Comparison of ENCODE assay signal across 2 cellular contexts in the genomic region with DNA sequence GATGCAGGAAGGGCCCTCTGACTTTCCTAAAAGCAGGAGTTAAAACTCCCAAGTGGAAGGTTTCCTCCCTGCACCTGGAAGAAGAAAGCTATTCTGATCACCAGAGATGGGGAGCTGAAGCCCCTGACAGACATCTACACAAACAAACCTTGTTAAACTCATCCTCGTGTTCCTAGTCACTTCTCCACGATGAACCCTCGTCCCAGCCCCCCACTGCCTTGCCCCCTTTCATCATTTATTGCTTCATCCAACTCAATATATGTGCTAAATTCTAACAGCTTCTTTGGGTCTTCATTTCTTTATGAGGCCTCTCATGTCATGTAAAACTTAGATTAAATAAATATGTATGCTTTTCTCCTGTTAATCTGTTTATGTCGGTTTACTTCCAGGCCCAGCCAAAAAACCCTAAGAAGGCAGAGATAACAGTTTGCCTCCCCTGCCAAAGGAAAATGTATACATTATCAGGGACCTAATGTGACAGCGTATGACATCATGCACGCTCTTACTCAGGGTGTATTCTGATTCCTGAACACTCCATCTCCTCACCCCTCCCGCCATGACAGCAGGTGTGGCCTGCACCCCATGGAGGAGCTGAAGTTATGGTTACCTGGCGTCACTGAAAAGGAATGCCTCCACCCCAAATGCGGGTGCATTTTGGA.
TF ChIP-seq lines count a peak whose summit lies in the region.

No MANE protein-coding gene starts in this region.

TF ChIP-seq in GM23338, 12 proteins besides CTCF, POLR2A, EP300 and RAD21 (continued from another document):
- TF ChIP-seq, protein P1, sequence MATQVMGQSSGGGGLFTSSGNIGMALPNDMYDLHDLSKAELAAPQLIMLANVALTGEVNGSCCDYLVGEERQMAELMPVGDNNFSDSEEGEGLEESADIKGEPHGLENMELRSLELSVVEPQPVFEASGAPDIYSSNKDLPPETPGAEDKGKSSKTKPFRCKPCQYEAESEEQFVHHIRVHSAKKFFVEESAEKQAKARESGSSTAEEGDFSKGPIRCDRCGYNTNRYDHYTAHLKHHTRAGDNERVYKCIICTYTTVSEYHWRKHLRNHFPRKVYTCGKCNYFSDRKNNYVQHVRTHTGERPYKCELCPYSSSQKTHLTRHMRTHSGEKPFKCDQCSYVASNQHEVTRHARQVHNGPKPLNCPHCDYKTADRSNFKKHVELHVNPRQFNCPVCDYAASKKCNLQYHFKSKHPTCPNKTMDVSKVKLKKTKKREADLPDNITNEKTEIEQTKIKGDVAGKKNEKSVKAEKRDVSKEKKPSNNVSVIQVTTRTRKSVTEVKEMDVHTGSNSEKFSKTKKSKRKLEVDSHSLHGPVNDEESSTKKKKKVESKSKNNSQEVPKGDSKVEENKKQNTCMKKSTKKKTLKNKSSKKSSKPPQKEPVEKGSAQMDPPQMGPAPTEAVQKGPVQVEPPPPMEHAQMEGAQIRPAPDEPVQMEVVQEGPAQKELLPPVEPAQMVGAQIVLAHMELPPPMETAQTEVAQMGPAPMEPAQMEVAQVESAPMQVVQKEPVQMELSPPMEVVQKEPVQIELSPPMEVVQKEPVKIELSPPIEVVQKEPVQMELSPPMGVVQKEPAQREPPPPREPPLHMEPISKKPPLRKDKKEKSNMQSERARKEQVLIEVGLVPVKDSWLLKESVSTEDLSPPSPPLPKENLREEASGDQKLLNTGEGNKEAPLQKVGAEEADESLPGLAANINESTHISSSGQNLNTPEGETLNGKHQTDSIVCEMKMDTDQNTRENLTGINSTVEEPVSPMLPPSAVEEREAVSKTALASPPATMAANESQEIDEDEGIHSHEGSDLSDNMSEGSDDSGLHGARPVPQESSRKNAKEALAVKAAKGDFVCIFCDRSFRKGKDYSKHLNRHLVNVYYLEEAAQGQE (IDR thresholded peaks at IDR 0.05; ENCODE audit: unreplicated experiment), result no peak

TF ChIP-seq in WTC11, 78 proteins besides CTCF, POLR2A, EP300 and RAD21 (continued from another document):
- TF ChIP-seq, protein P2, sequence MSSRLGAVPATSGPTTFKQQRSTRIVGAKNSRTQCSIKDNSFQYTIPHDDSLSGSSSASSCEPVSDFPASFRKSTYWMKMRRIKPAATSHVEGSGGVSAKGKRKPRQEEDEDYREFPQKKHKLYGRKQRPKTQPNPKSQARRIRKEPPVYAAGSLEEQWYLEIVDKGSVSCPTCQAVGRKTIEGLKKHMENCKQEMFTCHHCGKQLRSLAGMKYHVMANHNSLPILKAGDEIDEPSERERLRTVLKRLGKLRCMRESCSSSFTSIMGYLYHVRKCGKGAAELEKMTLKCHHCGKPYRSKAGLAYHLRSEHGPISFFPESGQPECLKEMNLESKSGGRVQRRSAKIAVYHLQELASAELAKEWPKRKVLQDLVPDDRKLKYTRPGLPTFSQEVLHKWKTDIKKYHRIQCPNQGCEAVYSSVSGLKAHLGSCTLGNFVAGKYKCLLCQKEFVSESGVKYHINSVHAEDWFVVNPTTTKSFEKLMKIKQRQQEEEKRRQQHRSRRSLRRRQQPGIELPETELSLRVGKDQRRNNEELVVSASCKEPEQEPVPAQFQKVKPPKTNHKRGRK (CRISPR knock-in tag; IDR thresholded peaks at IDR 0.05; ENCODE audit: borderline replicate concordance), result no peak
- TF ChIP-seq, protein P3, sequence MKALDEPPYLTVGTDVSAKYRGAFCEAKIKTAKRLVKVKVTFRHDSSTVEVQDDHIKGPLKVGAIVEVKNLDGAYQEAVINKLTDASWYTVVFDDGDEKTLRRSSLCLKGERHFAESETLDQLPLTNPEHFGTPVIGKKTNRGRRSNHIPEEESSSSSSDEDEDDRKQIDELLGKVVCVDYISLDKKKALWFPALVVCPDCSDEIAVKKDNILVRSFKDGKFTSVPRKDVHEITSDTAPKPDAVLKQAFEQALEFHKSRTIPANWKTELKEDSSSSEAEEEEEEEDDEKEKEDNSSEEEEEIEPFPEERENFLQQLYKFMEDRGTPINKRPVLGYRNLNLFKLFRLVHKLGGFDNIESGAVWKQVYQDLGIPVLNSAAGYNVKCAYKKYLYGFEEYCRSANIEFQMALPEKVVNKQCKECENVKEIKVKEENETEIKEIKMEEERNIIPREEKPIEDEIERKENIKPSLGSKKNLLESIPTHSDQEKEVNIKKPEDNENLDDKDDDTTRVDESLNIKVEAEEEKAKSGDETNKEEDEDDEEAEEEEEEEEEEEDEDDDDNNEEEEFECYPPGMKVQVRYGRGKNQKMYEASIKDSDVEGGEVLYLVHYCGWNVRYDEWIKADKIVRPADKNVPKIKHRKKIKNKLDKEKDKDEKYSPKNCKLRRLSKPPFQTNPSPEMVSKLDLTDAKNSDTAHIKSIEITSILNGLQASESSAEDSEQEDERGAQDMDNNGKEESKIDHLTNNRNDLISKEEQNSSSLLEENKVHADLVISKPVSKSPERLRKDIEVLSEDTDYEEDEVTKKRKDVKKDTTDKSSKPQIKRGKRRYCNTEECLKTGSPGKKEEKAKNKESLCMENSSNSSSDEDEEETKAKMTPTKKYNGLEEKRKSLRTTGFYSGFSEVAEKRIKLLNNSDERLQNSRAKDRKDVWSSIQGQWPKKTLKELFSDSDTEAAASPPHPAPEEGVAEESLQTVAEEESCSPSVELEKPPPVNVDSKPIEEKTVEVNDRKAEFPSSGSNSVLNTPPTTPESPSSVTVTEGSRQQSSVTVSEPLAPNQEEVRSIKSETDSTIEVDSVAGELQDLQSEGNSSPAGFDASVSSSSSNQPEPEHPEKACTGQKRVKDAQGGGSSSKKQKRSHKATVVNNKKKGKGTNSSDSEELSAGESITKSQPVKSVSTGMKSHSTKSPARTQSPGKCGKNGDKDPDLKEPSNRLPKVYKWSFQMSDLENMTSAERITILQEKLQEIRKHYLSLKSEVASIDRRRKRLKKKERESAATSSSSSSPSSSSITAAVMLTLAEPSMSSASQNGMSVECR (CRISPR knock-in tag; IDR thresholded peaks at IDR 0.05; ENCODE audit: borderline replicate concordance), result no peak
- TF ChIP-seq KAT7 (CRISPR knock-in tag; IDR thresholded peaks at IDR 0.05; ENCODE audit: borderline replicate concordance) (no peak), IRF2 (CRISPR knock-in tag; IDR thresholded peaks at IDR 0.05; ENCODE audit: borderline replicate concordance, low read depth) (no peak), ZNF416 (CRISPR knock-in tag; IDR thresholded peaks at IDR 0.05) (no peak), JUN (CRISPR knock-in tag; IDR thresholded peaks at IDR 0.05) (no peak)
